2 cellular contexts compared by ENCODE assay signal in genomic region chr6:30113377-30113759, GRCh38.
A peak's percentile ranks its signal among the peaks of the same experiment; 100 is the strongest.
TF ChIP-seq lines count a peak whose summit lies in the region.

No MANE protein-coding gene starts in this region.

TF ChIP-seq in A549, 52 proteins besides CTCF, POLR2A, EP300 and RAD21:
- TF ChIP-seq EHF (CRISPR knock-in tag; IDR thresholded peaks at IDR 0.05) (no peak), E2F6 (IDR thresholded peaks at IDR 0.05; ENCODE audit: borderline replicate concordance, low read depth) (no peak), FOSL2 (IDR thresholded peaks at IDR 0.05) (no peak), FOSL2 (CRISPR knock-in tag; IDR thresholded peaks at IDR 0.05) (no peak), SREBF2 (IDR thresholded peaks at IDR 0.05) (no peak), SMC3 (IDR thresholded peaks at IDR 0.05) (no peak), PBX3 (IDR thresholded peaks at IDR 0.05) (no peak), MAFK (IDR thresholded peaks at IDR 0.05; ENCODE audit: partially characterized antibody) (no peak), HOXB5 (CRISPR knock-in tag; IDR thresholded peaks at IDR 0.05) (no peak), ZFP36 (IDR thresholded peaks at IDR 0.05; ENCODE audit: borderline replicate concordance, partially characterized antibody) (no peak)
TF ChIP-seq in A549: peak in this region for 0.

TF ChIP-seq in HepG2, 621 proteins besides CTCF, POLR2A, EP300 and RAD21:
- TF ChIP-seq AHDC1 (CRISPR knock-in tag; IDR thresholded peaks at IDR 0.05; ENCODE audit: borderline replicate concordance) (no peak), PAXIP1 (CRISPR knock-in tag; conservative IDR thresholded peaks at IDR 0.05) (0 out of 2 replicates have a peak, but pooled peaks have one; percentile 3)
